8 cellular contexts compared by ENCODE assay signal in genomic region chr10:44801383-44802327, GRCh38.
DNase-seq lines count a peak whose midpoint lies in the region; ATAC-seq, FAIRE-seq and TF ChIP-seq lines count a peak whose summit lies in the region.

No MANE protein-coding gene starts in this region.

- H3K4me1 Mint-ChIP-seq in GM23338, result no peaks in the 10 kb centered on the region
- no peaks in the 10 kb centered on the region for H3K4me1 Mint-ChIP-seq in activated T-helper 17 cell treated with anti-CD3 and anti-CD28 coated beads, Interleukin-2, amount 50 U/mL, for 72 hours

- H3K4me1 ChIP-seq in SK-N-SH (ENCODE audit: control insufficient read depth in 1 of 2, insufficient read depth in 2 of 2, low read depth in 1 of 2, low read length in 1 of 2), result peaks cover 0 to 4% of the 10 kb centered on the region in 2 experiments; a peak in 1 of 4 replicates
- H3K4me1 ChIP-seq in heart left ventricle, result peaks cover 0 to 43% (median 21%) of the 10 kb centered on the region in 12 donors
- H3K4me1 ChIP-seq in testis, result no peaks in the 10 kb centered on the region
- H3K4me1 ChIP-seq in GM23338 (ENCODE audit: insufficient read depth), result no peaks in the 10 kb centered on the region

- H3F3A ChIP-seq in SK-N-SH (replicated peaks; ENCODE audit: insufficient read depth) (no peaks in the 10 kb centered on the region), GM23338 (replicated peaks; ENCODE audit: low read depth) (no peaks in the 10 kb centered on the region)

- H3K9me2 ChIP-seq in SK-N-SH (no peaks in the 10 kb centered on the region), GM23338 (ENCODE audit: insufficient read depth) (peaks cover 15% of the 10 kb centered on the region; the same call in 1 of the 2 replicates)

- H3K79me2 ChIP-seq in SK-N-SH (ENCODE audit: insufficient read depth), result no peaks in the 10 kb centered on the region
- no peaks in the 10 kb centered on the region for H3K79me2 ChIP-seq in GM23338 (replicated peaks; ENCODE audit: insufficient read depth)

- no peak overlapping the region for H3K27ac Mint-ChIP-seq in GM23338
- H3K27ac Mint-ChIP-seq in activated T-helper 17 cell treated with anti-CD3 and anti-CD28 coated beads, Interleukin-2, amount 50 U/mL, for 72 hours, result no peak overlapping the region

- no peaks in the 10 kb centered on the region for H3K9me3 ChIP-seq in SK-N-SH
- H3K9me3 ChIP-seq in heart left ventricle, result peaks cover 0 to 4% (median 0%) of the 10 kb centered on the region in 12 donors
- H3K9me3 ChIP-seq in testis, result no peaks in the 10 kb centered on the region

- ATAC-seq in heart left ventricle, result peak; percentile 90 to 95 (median 93)
- no peak for ATAC-seq in GM23338
- ATAC-seq in esophagus mucosa, result no peak
- ATAC-seq in activated T-helper 17 cell treated with anti-CD3 and anti-CD28 coated beads, Interleukin-2, amount 50 U/mL, for 72 hours (replicated peaks), result no peak

- H3K4me3 ChIP-seq in SK-N-SH (ENCODE audit: low read depth in 2 of 2, low read length in 1 of 2) (no peak overlapping the region), heart left ventricle (no peak overlapping the region), testis (no peak overlapping the region), GM23338 (no peak overlapping the region)

- CTCF ChIA-PET in SK-N-SH (lab: Yijun Ruan, JAX), result no interaction called here

- H2AFZ ChIP-seq in SK-N-SH (ENCODE audit: low read depth) (no peak overlapping the region), GM23338 (no peak overlapping the region)

- no peak overlapping the region for H3K4me3 Mint-ChIP-seq in GM23338
- no peak overlapping the region for H3K4me3 Mint-ChIP-seq in activated T-helper 17 cell treated with anti-CD3 and anti-CD28 coated beads, Interleukin-2, amount 50 U/mL, for 72 hours

- intact Hi-C loops in heart left ventricle (cut with DNase I) (loop anchor here in 1 of 10 donors (5.0 kb wide), 1 partner anchor 644 kb away; no protein-coding TSS in a partner anchor), testis (cut with DNase I; ENCODE audit: low total_unique reads) (no loop called here)

- no peaks in the 10 kb centered on the region for H3K36me3 Mint-ChIP-seq in GM23338 (ENCODE audit: low read depth)
- no peaks in the 10 kb centered on the region for H3K36me3 Mint-ChIP-seq in activated T-helper 17 cell treated with anti-CD3 and anti-CD28 coated beads, Interleukin-2, amount 50 U/mL, for 72 hours (ENCODE audit: low read depth)

- H4K20me1 ChIP-seq in SK-N-SH (ENCODE audit: insufficient read depth) (no peaks in the 10 kb centered on the region), GM23338 (replicated peaks; ENCODE audit: insufficient read depth) (no peaks in the 10 kb centered on the region)

- H3K27ac ChIP-seq in SK-N-SH (ENCODE audit: low read depth in 2 of 2, low read length in 1 of 2) (peak overlapping the region in 1 of 2 experiments; percentile 35; a peak in 1 of 4 replicates), heart left ventricle (peak overlapping the region in 7 of 12 donors; percentile 12 to 68 (median 45)), testis (no peak overlapping the region), GM23338 (ENCODE audit: low read depth) (no peak overlapping the region)

- H3K9me3 Mint-ChIP-seq in GM23338, result no peaks in the 10 kb centered on the region; the same call in 2 of the 3 replicates
- no peaks in the 10 kb centered on the region for H3K9me3 Mint-ChIP-seq in activated T-helper 17 cell treated with anti-CD3 and anti-CD28 coated beads, Interleukin-2, amount 50 U/mL, for 72 hours

- peaks cover 45% of the 10 kb centered on the region for H3K27me3 ChIP-seq in SK-N-SH (ENCODE audit: insufficient read depth)
- H3K27me3 ChIP-seq in heart left ventricle, result no peaks in the 10 kb centered on the region
- no peaks in the 10 kb centered on the region for H3K27me3 ChIP-seq in testis
- no peaks in the 10 kb centered on the region for H3K27me3 ChIP-seq in GM23338 (ENCODE audit: insufficient read depth)

- POLR2A ChIA-PET in SK-N-SH (lab: Yijun Ruan, JAX), result no interaction called here

- FAIRE-seq in HTR-8/SVneo (lab: Jason Lieb, UNC), result no peak

- H3K4me2 ChIP-seq in SK-N-SH, result 0 out of 2 replicates have a peak overlapping the region, but pooled peaks have one; percentile 15
- H3K4me2 ChIP-seq in GM23338, result no peak overlapping the region

- peaks cover 11% of the 10 kb centered on the region for H3K27me3 Mint-ChIP-seq in GM23338 (ENCODE audit: insufficient read depth, low read depth, poor library complexity)
- H3K27me3 Mint-ChIP-seq in activated T-helper 17 cell treated with anti-CD3 and anti-CD28 coated beads, Interleukin-2, amount 50 U/mL, for 72 hours, result peaks cover 40% of the 10 kb centered on the region

- no peak for TF ChIP-seq RAD21 in SK-N-SH (IDR thresholded peaks at IDR 0.05; ENCODE audit: low read length)

- no peak overlapping the region for H3K9ac ChIP-seq in SK-N-SH

- DNase-seq in HTR-8/SVneo (ENCODE audit: insufficient read length, low spot score), result peak; percentile 83
- DNase-seq in SK-N-SH, result no peak
- peak; percentile 90 to 95 (median 94) for DNase-seq in heart left ventricle
- peak; percentile 89 for DNase-seq in testis
- no peak for DNase-seq in GM23338 (ENCODE audit: low spot score)
- DNase-seq in NCI-H1436 (lab: John Stamatoyannopoulos, UW), result no peak

- WGBS in SK-N-SH (ENCODE audit: low lambda C conversion rate), result 1% methylated on average over 6 of the region's 6 CpGs
- 50 to 56% (median 52%) methylated on average over 5 to 6 of the region's 6 CpGs for WGBS in heart left ventricle, 4 donors
- 67 to 73% methylated on average over 6 of the region's 6 CpGs for WGBS in testis, 2 donors

- H3K36me3 ChIP-seq in SK-N-SH (replicated peaks in 1 of 2; ENCODE audit: control insufficient read depth in 1 of 2, insufficient read depth in 2 of 2, low read length in 1 of 2) (no peaks in the 10 kb centered on the region), heart left ventricle (no peaks in the 10 kb centered on the region), testis (ENCODE audit: low read depth, missing control alignments) (no peaks in the 10 kb centered on the region), GM23338 (ENCODE audit: insufficient read depth) (no peaks in the 10 kb centered on the region)

- TF ChIP-seq POLR2A in heart left ventricle (IDR thresholded peaks at IDR 0.05) (no peak), testis (IDR thresholded peaks at IDR 0.05) (no peak)

- TF ChIP-seq CTCF in SK-N-SH (IDR thresholded peaks at IDR 0.05) (no peak), heart left ventricle (IDR thresholded peaks at IDR 0.05) (no peak), testis (IDR thresholded peaks at IDR 0.05) (no peak), GM23338 (conservative IDR thresholded peaks at IDR 0.05; ENCODE audit: low read depth in 2 of 2) (no peak)

- TF ChIP-seq EP300 in SK-N-SH (IDR thresholded peaks at IDR 0.05; ENCODE audit: borderline replicate concordance in 1 of 2, low read depth in 1 of 2, low read length in 1 of 2), result no peak

TF ChIP-seq in SK-N-SH, 30 proteins besides CTCF, POLR2A, EP300 and RAD21:
- TF ChIP-seq PBX3 (IDR thresholded peaks at IDR 0.05), result peak; percentile 34
- TF ChIP-seq MEF2A (IDR thresholded peaks at IDR 0.05; ENCODE audit: borderline replicate concordance, low read depth), result no peak
- peak; percentile 62 for TF ChIP-seq NFIC (IDR thresholded peaks at IDR 0.05; ENCODE audit: borderline replicate concordance)
TF ChIP-seq in SK-N-SH: peak in this region for 2.

TF ChIP-seq in GM23338, 12 proteins besides CTCF, POLR2A, EP300 and RAD21 (continues in another document):
- TF ChIP-seq JUNB (IDR thresholded peaks at IDR 0.05; ENCODE audit: unreplicated experiment), result no peak
- TF ChIP-seq EZH2phosphoT487 (IDR thresholded peaks at IDR 0.05; ENCODE audit: unreplicated experiment), result no peak
- no peak for TF ChIP-seq STAT1 (IDR thresholded peaks at IDR 0.05; ENCODE audit: unreplicated experiment)
- TF ChIP-seq CREB1 (CRISPR knock-in tag; IDR thresholded peaks at IDR 0.05; ENCODE audit: low read depth), result no peak
- TF ChIP-seq NANOG (IDR thresholded peaks at IDR 0.05; ENCODE audit: borderline replicate concordance), result no peak
- no peak for TF ChIP-seq ZNF331 (CRISPR knock-in tag; IDR thresholded peaks at IDR 0.05; ENCODE audit: low read depth)
- no peak for TF ChIP-seq REST (IDR thresholded peaks at IDR 0.05; ENCODE audit: unreplicated experiment)
- TF ChIP-seq ZNF114 (CRISPR knock-in tag; IDR thresholded peaks at IDR 0.05), result no peak
- TF ChIP-seq EZH2 (IDR thresholded peaks at IDR 0.05; ENCODE audit: low read depth, unreplicated experiment), result no peak
- no peak for TF ChIP-seq POLR2AphosphoS5 (IDR thresholded peaks at IDR 0.05; ENCODE audit: low read depth)

Comparison
In these comparisons a context has a peak if more than half of its experiments do, and no peak if none do; other contexts are left out.
1. DNase-seq: peak in HTR-8/SVneo (single experiment), heart left ventricle (5 of 5) and testis (single experiment); none in SK-N-SH (single experiment), GM23338 (single experiment) and NCI-H1436 (single experiment).
2. H3K27ac ChIP-seq: peak in heart left ventricle (7 of 12); none in testis (0 of 2) and GM23338 (single experiment).
3. ATAC-seq: peak in heart left ventricle (4 of 4); none in GM23338 (single experiment), esophagus mucosa (single experiment) and activated T-helper 17 cell treated with anti-CD3 and anti-CD28 coated beads, Interleukin-2, amount 50 U/mL, for 72 hours (single experiment).